20 cellular contexts compared by ENCODE assay signal in genomic region chr2:217980591-217980990, GRCh38. TPM values are rescaled to one million over a fixed set of nuclear protein-coding genes. Genes with fewer than 3 reads are reported as not detected.
DNase-seq lines count a peak whose midpoint lies in the region; ATAC-seq and TF ChIP-seq lines count a peak whose summit lies in the region.
"Had no signal": no experiment of that assay in that cellular context is flagged by ENCODE, and none has a peak within 500 bp of the region (broad histone marks: within the 10 kb centered on the region; RNA-seq: fewer than 3 reads in every experiment).

No MANE protein-coding gene starts in this region.

- intact Hi-C loops in prostate gland (cut with DNase I): loop anchor here (2.0 kb wide), 1 partner anchor 36 kb away; no protein-coding TSS in a partner anchor
- intact Hi-C loops in transverse colon (cut with DNase I; ENCODE audit: low total_unique reads): no loop called here

- TF ChIP-seq POLR2A in prostate gland (IDR thresholded peaks at IDR 0.05) (no peak), transverse colon (IDR thresholded peaks at IDR 0.05) (no peak)

- H3K27me3 ChIP-seq in adipocyte (replicated peaks; ENCODE audit: control insufficient read depth, insufficient read depth, low read length) (no peaks in the 10 kb centered on the region), right atrium auricular region (no peaks in the 10 kb centered on the region), prostate gland (replicated peaks; ENCODE audit: insufficient read depth) (no peaks in the 10 kb centered on the region), transverse colon (no peaks in the 10 kb centered on the region)

- peaks cover 31% of the 10 kb centered on the region for H3K4me1 ChIP-seq in adipocyte (ENCODE audit: control insufficient read depth, insufficient read depth, low read length)
- peaks cover 0 to 75% of the 10 kb centered on the region in 2 donors for H3K4me1 ChIP-seq in right atrium auricular region
- peaks cover 5% of the 10 kb centered on the region for H3K4me1 ChIP-seq in prostate gland (replicated peaks)
- H3K4me1 ChIP-seq in transverse colon: peaks cover 0 to 23% (median 10%) of the 10 kb centered on the region in 4 donors

- no peak overlapping the region for H3K4me3 ChIP-seq in adipocyte (ENCODE audit: low read length)
- no peak overlapping the region for H3K4me3 ChIP-seq in right atrium auricular region
- no peak overlapping the region for H3K4me3 ChIP-seq in prostate gland
- H3K4me3 ChIP-seq in transverse colon: no peak overlapping the region
- H3K4me3 ChIP-seq: thoracic aorta had no signal

- in situ Hi-C loops in transverse colon (cut with MboI; ENCODE audit: low pct_ligation_motif_present in 1 of 4, low pct_unique_long_range_greater_than_20kb in 1 of 4, low sequenced_read_pairs in 3 of 4): loop anchor here in 3 of 4 donors (10.0 to 25.0 kb wide), 4 partner anchors 76 to 193 kb away; no protein-coding TSS in a partner anchor

- WGBS in prostate gland: 62% methylated on average over 6 of the region's 6 CpGs
- WGBS in transverse colon (ENCODE audit: low coverage in 1 of 2), 2 donors: 78 to 100% methylated on average over 2 to 6 of the region's 6 CpGs

- TF ChIP-seq CTCF in right atrium auricular region (IDR thresholded peaks at IDR 0.05): no peak
- no peak for TF ChIP-seq CTCF in prostate gland (IDR thresholded peaks at IDR 0.05)
- TF ChIP-seq CTCF in transverse colon (IDR thresholded peaks at IDR 0.05): no peak

- no peak for ATAC-seq in GM18519 (IDR thresholded peaks at IDR 0.05; ENCODE audit: low FRiP score, unreplicated experiment)
- ATAC-seq: activated CD8-positive, alpha-beta T cell treated with anti-CD3 and anti-CD28 coated beads for 36 hours; activated naive CD4-positive, alpha-beta T cell treated with anti-CD3 and anti-CD28 coated beads, Interleukin-2, amount 50 U/mL, for 72 hours; activated T-cell treated with anti-CD3 and anti-CD28 coated beads, Interleukin-2, amount 50 U/mL, for 72 hours; left lobe of liver had no signal

- H3K9ac ChIP-seq in adipocyte (ENCODE audit: low read length): peak overlapping the region; percentile 16
- H3K9ac ChIP-seq: SK-N-SH had no signal

- H3K36me3 ChIP-seq in adipocyte (ENCODE audit: control insufficient read depth, insufficient read depth, low read length, severe bottlenecking): peaks cover 47% of the 10 kb centered on the region
- no peaks in the 10 kb centered on the region for H3K36me3 ChIP-seq in right atrium auricular region
- no peaks in the 10 kb centered on the region for H3K36me3 ChIP-seq in prostate gland
- H3K36me3 ChIP-seq in transverse colon: no peaks in the 10 kb centered on the region

- TF ChIP-seq EP300 in transverse colon (IDR thresholded peaks at IDR 0.05; ENCODE audit: low read depth): no peak

- H3K9me3 ChIP-seq in adipocyte (ENCODE audit: control insufficient read depth, low read length): no peaks in the 10 kb centered on the region
- no peaks in the 10 kb centered on the region for H3K9me3 ChIP-seq in right atrium auricular region
- H3K9me3 ChIP-seq in prostate gland: no peaks in the 10 kb centered on the region
- no peaks in the 10 kb centered on the region for H3K9me3 ChIP-seq in transverse colon
- H3K9me3 ChIP-seq: SK-N-SH, thoracic aorta had no signal

- H3K27ac ChIP-seq in right atrium auricular region (peak overlapping the region; percentile 82 to 93), prostate gland (peak overlapping the region; percentile 78 to 87), transverse colon (peak overlapping the region; percentile 75 to 90 (median 82))

- DNase-seq in adipocyte (ENCODE audit: low read depth) (no peak), right atrium auricular region (ENCODE audit: low spot score) (no peak), prostate gland (ENCODE audit: low spot score) (no peak), transverse colon (no peak), NCI-H748 treated with DMSO at 0.1 percent for 48 hours (lab: John Stamatoyannopoulos, UW) (no peak)
- no peak for DNase-seq in stimulated activated CD4-positive, alpha-beta T cell treated with anti-CD3 and anti-CD28 coated beads, Interleukin-2, amount 100 ng/mL, for 48 hours
- DNase-seq: activated B cell treated with CpG ODN at 0.5 μM for 24 hours; activated CD8-positive, alpha-beta T cell treated with anti-CD3 and anti-CD28 coated beads for 36 hours; activated T-cell treated with anti-CD3 and anti-CD28 coated beads, Interleukin-2, amount 50 U/mL, for 72 hours; cortex of kidney; foreskin melanocyte; MM.1S; NCI-H1436 treated with DMSO at 0.1 percent for 48 hours; NCI-H2171 treated with DMSO at 0.1 percent for 48 hours; NCI-H82; SK-N-SH had no signal

RNA-seq across cellular contexts. Expression of gene TNS1, which starts 22.2 kb away (rescaled TPM):
- 100 to 1,000 TPM; 393 to 720 TPM for total RNA-seq in right atrium auricular region
- total RNA-seq in prostate gland: 100 to 1,000 TPM; 238 to 659 TPM
- 100 to 1,000 TPM; 101 to 487 (median 231) TPM for total RNA-seq in transverse colon
